In the genomic region with DNA sequence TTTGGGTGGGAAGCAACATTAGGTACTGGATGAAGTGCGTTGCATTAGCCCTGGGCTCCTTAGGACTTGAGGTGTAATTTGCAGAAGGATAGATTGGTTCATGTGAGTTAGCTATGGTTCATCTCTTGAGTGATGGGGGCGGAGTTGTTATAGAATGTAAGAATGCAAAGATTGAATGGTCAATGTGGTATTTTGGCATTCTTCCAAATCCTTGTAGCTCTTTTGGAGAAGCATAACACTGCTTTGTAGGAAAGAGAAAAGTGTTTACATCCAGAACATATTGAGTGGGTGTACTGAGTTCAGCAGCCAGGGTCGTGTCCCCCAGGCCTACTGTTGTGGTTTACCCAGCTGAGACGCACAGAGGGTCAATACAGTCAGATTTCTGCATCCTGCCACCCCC, we compare ENCODE assay signal across 17 cellular contexts.
A peak's percentile ranks its signal among the peaks of the same experiment; 100 is the strongest.
DNase-seq lines count a peak whose midpoint lies in the region; ATAC-seq, FAIRE-seq and TF ChIP-seq lines count a peak whose summit lies in the region.
"Had no signal": no experiment of that assay in that cellular context is flagged by ENCODE, and none has a peak within 500 bp of the region (broad histone marks: within the 10 kb centered on the region; RNA-seq: fewer than 3 reads in every experiment).

No MANE protein-coding gene starts in this region.

- H3K27me3 Mint-ChIP-seq in CD8-positive, alpha-beta memory T cell, result peaks cover 2 to 6% of the 10 kb centered on the region in 2 donors

- no peak overlapping the region for H3K4me3 Mint-ChIP-seq in CD8-positive, alpha-beta memory T cell
- H3K4me3 Mint-ChIP-seq: activated naive CD8-positive, alpha-beta T cell treated with anti-CD3 and anti-CD28 coated beads, Interleukin-2, amount 50 U/mL, for 24 hours; HFFc6 had no signal

- H3K27ac Mint-ChIP-seq in CD8-positive, alpha-beta memory T cell, result no peak overlapping the region
- H3K27ac Mint-ChIP-seq: activated naive CD8-positive, alpha-beta T cell treated with anti-CD3 and anti-CD28 coated beads, Interleukin-2, amount 50 U/mL, for 24 hours; HFFc6 had no signal

- peak overlapping the region; percentile 19 for H3K4me2 ChIP-seq in skeletal muscle satellite cell (ENCODE audit: low read length)

- peak overlapping the region; percentile 73 for H3K27ac ChIP-seq in RWPE2 (ENCODE audit: poor library complexity, severe bottlenecking)
- H3K27ac ChIP-seq in CD8-positive, alpha-beta memory T cell (ENCODE audit: low read depth, low read length), result no peak overlapping the region
- H3K27ac ChIP-seq: sigmoid colon, transverse colon had no signal

- TF ChIP-seq CTCF in RWPE2 (IDR thresholded peaks at IDR 0.05; ENCODE audit: poor library complexity, severe bottlenecking), result no peak

- H3K36me3 Mint-ChIP-seq in CD8-positive, alpha-beta memory T cell, result no peaks in the 10 kb centered on the region

- no peak for TF ChIP-seq POLR2A in GM12892 (IDR thresholded peaks at IDR 0.05; ENCODE audit: low read depth, low read length)

- no peaks in the 10 kb centered on the region for H3K4me1 Mint-ChIP-seq in CD8-positive, alpha-beta memory T cell
- H3K4me1 Mint-ChIP-seq: activated naive CD8-positive, alpha-beta T cell treated with anti-CD3 and anti-CD28 coated beads, Interleukin-2, amount 50 U/mL, for 24 hours had no signal

- CTCF ChIA-PET in CD8-positive, alpha-beta memory T cell (lab: Charles Lee), result no interaction called here

- ATAC-seq in RWPE2 (ENCODE audit: low read depth), result peak; percentile 50
- ATAC-seq: activated naive CD8-positive, alpha-beta T cell treated with anti-CD3 and anti-CD28 coated beads, Interleukin-2, amount 50 U/mL, for 24 hours had no signal

- no peak overlapping the region for H3K9ac ChIP-seq in skeletal muscle satellite cell (ENCODE audit: low read depth, low read length)

- no peaks in the 10 kb centered on the region for H3K9me3 ChIP-seq in RWPE2 (ENCODE audit: severe bottlenecking)
- H3K9me3 ChIP-seq in skeletal muscle satellite cell (replicated peaks; ENCODE audit: low read length), result no peaks in the 10 kb centered on the region
- no peaks in the 10 kb centered on the region for H3K9me3 ChIP-seq in CD8-positive, alpha-beta memory T cell (ENCODE audit: low read length)
- H3K9me3 ChIP-seq: sigmoid colon, transverse colon had no signal

- H3K4me3 ChIP-seq in RWPE2 (ENCODE audit: severe bottlenecking) (no peak overlapping the region), skeletal muscle satellite cell (ENCODE audit: low read length) (no peak overlapping the region)
- H3K4me3 ChIP-seq in CD8-positive, alpha-beta memory T cell (ENCODE audit: low read length), result no peak overlapping the region
- H3K4me3 ChIP-seq: sigmoid colon, transverse colon had no signal

- no peak for FAIRE-seq in GM12892 (lab: Jason Lieb, UNC)
- FAIRE-seq: endometrium, GM18507, TTC549 had no signal

- no peaks in the 10 kb centered on the region for H3K36me3 ChIP-seq in RWPE2 (ENCODE audit: low read depth)
- H3K36me3 ChIP-seq in skeletal muscle satellite cell (ENCODE audit: insufficient read depth, low read length), result no peaks in the 10 kb centered on the region
- no peaks in the 10 kb centered on the region for H3K36me3 ChIP-seq in CD8-positive, alpha-beta memory T cell (ENCODE audit: insufficient read depth, low read length)
- H3K36me3 ChIP-seq: sigmoid colon, transverse colon had no signal

- peak in 2 of 3 experiments; percentile 26 to 30 for DNase-seq in NCI-H1417 (lab: John Stamatoyannopoulos, UW)
- DNase-seq in NCI-H1417 treated with DMSO at 0.1 percent for 48 hours (lab: John Stamatoyannopoulos, UW), result no peak
- DNase-seq in RWPE2 (ENCODE audit: low spot score), result no peak
- peak; percentile 59 for DNase-seq in fibroblast of peridontal ligament (ENCODE audit: extremely low read depth)
- DNase-seq in CD8-positive, alpha-beta memory T cell, result no peak
- DNase-seq in GM12892 (ENCODE audit: insufficient read length), result no peak
- no peak for DNase-seq in NCI-H1694 (lab: John Stamatoyannopoulos, UW)
- DNase-seq: ACHN; activated naive CD8-positive, alpha-beta T cell treated with anti-CD3 and anti-CD28 coated beads, Interleukin-2, amount 50 U/mL, for 24 hours; HFFc6; NCI-H446 treated with DMSO at 0.1 percent for 48 hours; sigmoid colon; transverse colon had no signal

- no peaks in the 10 kb centered on the region for H3K27me3 ChIP-seq in RWPE2 (ENCODE audit: insufficient read depth, poor library complexity, severe bottlenecking)
- H3K27me3 ChIP-seq in skeletal muscle satellite cell (ENCODE audit: control insufficient read depth, insufficient read depth, low read length), result no peaks in the 10 kb centered on the region
- no peaks in the 10 kb centered on the region for H3K27me3 ChIP-seq in CD8-positive, alpha-beta memory T cell (ENCODE audit: insufficient read depth, low read length, poor library complexity, severe bottlenecking)
- H3K27me3 ChIP-seq: sigmoid colon, transverse colon had no signal

- H3K4me1 ChIP-seq in RWPE2 (ENCODE audit: insufficient read depth, poor library complexity, severe bottlenecking) (peaks cover 55% of the 10 kb centered on the region), skeletal muscle satellite cell (ENCODE audit: control insufficient read depth, insufficient read depth, low read length) (peaks cover 58% of the 10 kb centered on the region)
- no peaks in the 10 kb centered on the region for H3K4me1 ChIP-seq in CD8-positive, alpha-beta memory T cell (ENCODE audit: insufficient read depth, low read length)

- POLR2A ChIA-PET in CD8-positive, alpha-beta memory T cell (lab: Charles Lee), result no interaction called here

- no peaks in the 10 kb centered on the region for H3K9me3 Mint-ChIP-seq in CD8-positive, alpha-beta memory T cell
- H3K9me3 Mint-ChIP-seq: activated naive CD8-positive, alpha-beta T cell treated with anti-CD3 and anti-CD28 coated beads, Interleukin-2, amount 50 U/mL, for 24 hours; HFFc6 had no signal

Comparison
In these comparisons a context has a peak if more than half of its experiments do, and no peak if none do; other contexts are left out.
1. DNase-seq: peak in NCI-H1417 (2 of 3) and fibroblast of peridontal ligament (single experiment); none in NCI-H1417 treated with DMSO at 0.1 percent for 48 hours (single experiment), RWPE2 (single experiment), CD8-positive, alpha-beta memory T cell (0 of 5), GM12892 (single experiment) and NCI-H1694 (single experiment).